ENCODE assay signal across 29 cellular contexts in the genomic region with DNA sequence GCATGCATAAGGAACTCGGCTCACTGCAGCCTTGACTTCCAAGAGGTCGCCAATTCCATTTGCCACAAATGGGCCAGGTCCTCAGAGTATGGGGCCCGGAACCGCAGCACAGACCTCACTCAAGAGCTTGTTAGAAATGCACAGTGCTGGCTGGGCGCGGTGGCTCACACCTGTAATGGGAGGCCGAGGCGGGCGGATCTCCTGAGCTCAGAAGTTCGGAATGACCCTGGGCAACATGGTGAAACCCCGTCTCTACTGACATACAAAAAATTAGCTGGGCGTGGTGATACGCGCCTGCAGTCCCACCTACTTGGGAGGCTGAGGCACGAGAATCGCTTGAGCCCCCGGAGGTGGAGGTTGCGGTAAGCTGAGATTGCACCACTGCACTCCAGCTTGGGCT. TPM values are rescaled to one million over a fixed set of nuclear protein-coding genes. Genes with fewer than 3 reads are reported as not detected.
DNase-seq lines count a peak whose midpoint lies in the region; ATAC-seq and TF ChIP-seq lines count a peak whose summit lies in the region.
"Had no signal": no experiment of that assay in that cellular context is flagged by ENCODE, and none has a peak within 500 bp of the region (broad histone marks: within the 10 kb centered on the region; RNA-seq: fewer than 3 reads in every experiment).

No MANE protein-coding gene starts in this region.

- TF ChIP-seq CTCF in Loucy (conservative IDR thresholded peaks at IDR 0.05; ENCODE audit: low read length) (no peak), esophagus muscularis mucosa (IDR thresholded peaks at IDR 0.05) (no peak)

- H3K4me1 ChIP-seq in Loucy (ENCODE audit: insufficient read depth, low read length, poor library complexity, severe bottlenecking) (peaks cover 3% of the 10 kb centered on the region), esophagus muscularis mucosa (peaks cover 4 to 14% (median 12%) of the 10 kb centered on the region in 4 donors)
- H3K4me1 ChIP-seq: pancreas had no signal

- H3F3A ChIP-seq in Loucy (ENCODE audit: low read depth), result no peaks in the 10 kb centered on the region

- H3K4me1 Mint-ChIP-seq in T-helper 2 cell treated with Interferon-gamma antibody and Interleukin-4, amounts not matched to agents 5 μg/mL and 100 μg/mL, for 36 hours (ENCODE audit: low read depth), result peaks cover 7% of the 10 kb centered on the region
- peaks cover 13% of the 10 kb centered on the region for H3K4me1 Mint-ChIP-seq in stimulated activated effector memory CD8-positive, alpha-beta T cell treated with anti-CD3 and anti-CD28 coated beads, Interleukin-12 subunit alpha, Interleukin-12 subunit beta, amount 100 ng/mL, for 72 hours

- 93% methylated on average over 18 of the region's 18 CpGs for WGBS in esophagus muscularis mucosa

- no peak for TF ChIP-seq POLR2A in esophagus muscularis mucosa (IDR thresholded peaks at IDR 0.05; ENCODE audit: low read depth)

- no peak overlapping the region for H3K9ac ChIP-seq in Loucy (ENCODE audit: low read depth, low read length, poor library complexity, severe bottlenecking)

- H3K4me2 ChIP-seq in Loucy (ENCODE audit: low read depth, low read length, poor library complexity, severe bottlenecking), result no peak overlapping the region

- H3K27ac ChIP-seq in esophagus muscularis mucosa (replicated peaks in 1 of 4), result no peak overlapping the region
- H3K27ac ChIP-seq: 22Rv1, GM23248, pancreas, thoracic aorta had no signal

- no peaks in the 10 kb centered on the region for H3K9me2 ChIP-seq in Loucy (replicated peaks; ENCODE audit: low read depth, low read length)

- intact Hi-C loops in esophagus muscularis mucosa (cut with DNase I), result loop anchor here (10.0 kb wide), 1 partner anchor 385 kb away; a partner anchor contains a TSS

- H3K36me3 Mint-ChIP-seq in T-helper 2 cell treated with Interferon-gamma antibody and Interleukin-4, amounts not matched to agents 5 μg/mL and 100 μg/mL, for 36 hours (ENCODE audit: low read depth), result no peaks in the 10 kb centered on the region
- no peaks in the 10 kb centered on the region for H3K36me3 Mint-ChIP-seq in stimulated activated effector memory CD8-positive, alpha-beta T cell treated with anti-CD3 and anti-CD28 coated beads, Interleukin-12 subunit alpha, Interleukin-12 subunit beta, amount 100 ng/mL, for 72 hours
- H3K36me3 Mint-ChIP-seq: CD8-positive, alpha-beta T cell; mesothelial cell of epicardium; naive thymus-derived CD8-positive, alpha-beta T cell had no signal

- DNase-seq in T-helper 2 cell treated with Interferon-gamma antibody and Interleukin-4, amounts not matched to agents 5 μg/mL and 100 μg/mL, for 36 hours (ENCODE audit: low spot score), result no peak
- no peak for DNase-seq in T-helper 2 cell
- peak; percentile 87 for DNase-seq in esophagus muscularis mucosa (ENCODE audit: extremely low spot score)
- DNase-seq in stimulated activated effector memory CD8-positive, alpha-beta T cell treated with anti-CD3 and anti-CD28 coated beads, Interleukin-12 subunit alpha, Interleukin-12 subunit beta, amount 100 ng/mL, for 72 hours (ENCODE audit: low spot score in 2 of 2), result no peak
- DNase-seq in A172 (ENCODE audit: low spot score), result no peak
- no peak for DNase-seq in NCI-H69 (lab: John Stamatoyannopoulos, UW)
- DNase-seq: activated CD4-positive, alpha-beta T cell treated with anti-CD3 and anti-CD28 coated beads for 1 hour; activated CD8-positive, alpha-beta memory T cell treated with anti-CD3 and anti-CD28 coated beads, Interleukin-2, amount 50 U/mL, for 4 hours; activated gamma-delta T cell; CD8-positive, alpha-beta T cell; DMS 273 treated with DMSO at 0.1 percent for 48 hours; effector CD8-positive, alpha-beta T cell; GM23248; left lung; naive thymus-derived CD8-positive, alpha-beta T cell; NCI-H1436; NCI-H510A; pancreas; SHP77 treated with DMSO at 0.1 percent for 48 hours; stimulated activated CD4-positive, alpha-beta T cell treated with anti-CD3 and anti-CD28 coated beads, Interleukin-12 subunit alpha, Interleukin-12 subunit beta, amount 100 ng/mL, for 4 hours; stimulated activated CD4-positive, alpha-beta T cell treated with anti-CD3 and anti-CD28 coated beads, Interleukin-4, amount 100 ng/mL, for 24 hours; stimulated activated naive CD4-positive, alpha-beta T cell; SW 1271 had no signal

- no peaks in the 10 kb centered on the region for H3K9me3 Mint-ChIP-seq in T-helper 2 cell treated with Interferon-gamma antibody and Interleukin-4, amounts not matched to agents 5 μg/mL and 100 μg/mL, for 36 hours
- H3K9me3 Mint-ChIP-seq in stimulated activated effector memory CD8-positive, alpha-beta T cell treated with anti-CD3 and anti-CD28 coated beads, Interleukin-12 subunit alpha, Interleukin-12 subunit beta, amount 100 ng/mL, for 72 hours, result no peaks in the 10 kb centered on the region
- H3K9me3 Mint-ChIP-seq: CD8-positive, alpha-beta T cell; mesothelial cell of epicardium; naive thymus-derived CD8-positive, alpha-beta T cell had no signal

- no peaks in the 10 kb centered on the region for H4K20me1 ChIP-seq in Loucy (ENCODE audit: insufficient read depth, low read length, poor library complexity, severe bottlenecking)

- H3K27me3 ChIP-seq in Loucy (ENCODE audit: insufficient read depth, low read length, poor library complexity, severe bottlenecking) (no peaks in the 10 kb centered on the region), esophagus muscularis mucosa (no peaks in the 10 kb centered on the region)
- H3K27me3 ChIP-seq: left lung, pancreas had no signal

- peak overlapping the region; percentile 24 for H3K4me3 Mint-ChIP-seq in T-helper 2 cell treated with Interferon-gamma antibody and Interleukin-4, amounts not matched to agents 5 μg/mL and 100 μg/mL, for 36 hours
- H3K4me3 Mint-ChIP-seq in stimulated activated effector memory CD8-positive, alpha-beta T cell treated with anti-CD3 and anti-CD28 coated beads, Interleukin-12 subunit alpha, Interleukin-12 subunit beta, amount 100 ng/mL, for 72 hours, result peak overlapping the region; percentile 38
- H3K4me3 Mint-ChIP-seq: CD8-positive, alpha-beta T cell had no signal

- H3K9me3 ChIP-seq in Loucy (ENCODE audit: insufficient read depth, low read depth, low read length) (no peaks in the 10 kb centered on the region), esophagus muscularis mucosa (no peaks in the 10 kb centered on the region)
- H3K9me3 ChIP-seq: left lung, pancreas, thoracic aorta had no signal

- no peaks in the 10 kb centered on the region for H3K36me3 ChIP-seq in Loucy (ENCODE audit: insufficient read depth, low read length)
- H3K36me3 ChIP-seq in esophagus muscularis mucosa, result no peaks in the 10 kb centered on the region
- H3K36me3 ChIP-seq: left lung, pancreas, thoracic aorta had no signal

- H2AFZ ChIP-seq in Loucy (ENCODE audit: low read length), result peak overlapping the region; percentile 85; the same call in 1 of the 2 replicates

- TF ChIP-seq EP300 in esophagus muscularis mucosa (IDR thresholded peaks at IDR 0.05), result no peak

- no peak overlapping the region for H3K27ac Mint-ChIP-seq in T-helper 2 cell treated with Interferon-gamma antibody and Interleukin-4, amounts not matched to agents 5 μg/mL and 100 μg/mL, for 36 hours
- no peak overlapping the region for H3K27ac Mint-ChIP-seq in stimulated activated effector memory CD8-positive, alpha-beta T cell treated with anti-CD3 and anti-CD28 coated beads, Interleukin-12 subunit alpha, Interleukin-12 subunit beta, amount 100 ng/mL, for 72 hours
- H3K27ac Mint-ChIP-seq: CD8-positive, alpha-beta T cell; mesothelial cell of epicardium had no signal

- H3K79me2 ChIP-seq in Loucy (ENCODE audit: insufficient read depth, low read length), result no peaks in the 10 kb centered on the region

- peaks cover 3% of the 10 kb centered on the region for H3K27me3 Mint-ChIP-seq in T-helper 2 cell treated with Interferon-gamma antibody and Interleukin-4, amounts not matched to agents 5 μg/mL and 100 μg/mL, for 36 hours (ENCODE audit: low read depth)

- H3K4me3 ChIP-seq in Loucy (ENCODE audit: low read length, poor library complexity, severe bottlenecking) (no peak overlapping the region), esophagus muscularis mucosa (no peak overlapping the region)
- H3K4me3 ChIP-seq: K562, left lung had no signal

- no peak for ATAC-seq in stimulated activated effector memory CD8-positive, alpha-beta T cell treated with anti-CD3 and anti-CD28 coated beads, Interleukin-12 subunit alpha, Interleukin-12 subunit beta, amount 100 ng/mL, for 72 hours
- no peak for ATAC-seq in HG03025 (IDR thresholded peaks at IDR 0.05; ENCODE audit: low FRiP score, unreplicated experiment)

RNA-seq across cellular contexts. Expression of a gene that starts 19.6 kb away (rescaled TPM):
- 10 to 100 TPM; 18.3 to 25.9 (median 20.0) TPM for total RNA-seq in esophagus muscularis mucosa
- total RNA-seq in A172 (2014; rRNA removed; shearing (Covaris generic)), result 34.8 and 41.4 TPM in 2 replicates
